ENCODE assay signal across 15 cellular contexts in genomic region chr1:108411098-108411833, GRCh38. TPM values are rescaled to one million over a fixed set of nuclear protein-coding genes. Genes with fewer than 3 reads are reported as not detected.
"Had no signal": no experiment of that assay in that cellular context is flagged by ENCODE, and none has a peak within 500 bp of the region (broad histone marks: within the 10 kb centered on the region; RNA-seq: fewer than 3 reads in every experiment).

No MANE protein-coding gene starts in this region.

RNA-seq across cellular contexts. Expression of gene NBPF6, which starts 38.9 kb away (rescaled TPM):
- total RNA-seq: activated CD4-positive, alpha-beta T cell treated with anti-CD3 and anti-CD28 coated beads for 36 hours; activated CD8-positive, alpha-beta memory T cell treated with anti-CD3 and anti-CD28 coated beads for 36 hours; activated CD8-positive, alpha-beta memory T cell treated with anti-CD3 and anti-CD28 coated beads, Interleukin-2, amount 10 ng/mL, durations not matched to agents 7 days and 5 days; activated CD8-positive, alpha-beta T cell treated with anti-CD3 and anti-CD28 coated beads, Interleukin-2, amount 10 ng/mL, durations not matched to agents 7 days and 5 days; activated naive CD4-positive, alpha-beta T cell treated with anti-CD3 and anti-CD28 coated beads for 36 hours; activated naive CD8-positive, alpha-beta T cell treated with anti-CD3 and anti-CD28 coated beads for 36 hours; aorta; body of pancreas; chondrocyte; dermis blood vessel endothelial cell; esophagus muscularis mucosa; foreskin keratinocyte; gastrocnemius medialis; heart left ventricle had no signal
- polyA plus RNA-seq: adrenal gland, aorta, foreskin keratinocyte, heart left ventricle had no signal
